ENCODE assay signal across 30 cellular contexts in genomic region chr16:55151901-55152300, GRCh38.
"Had no signal": no experiment of that assay in that cellular context is flagged by ENCODE, and none has a peak within 500 bp of the region (broad histone marks: within the 10 kb centered on the region; RNA-seq: fewer than 3 reads in every experiment).

No MANE protein-coding gene starts in this region.

- H3K27me3 Mint-ChIP-seq: activated CD4-positive, alpha-beta T cell treated with anti-CD3 and anti-CD28 coated beads, Interleukin-2, amount 10 ng/mL, durations not matched to agents 24 days and 14 days; activated CD8-positive, alpha-beta memory T cell treated with anti-CD3 and anti-CD28 coated beads, Interleukin-2, amount 10 ng/mL, durations not matched to agents 7 days and 5 days; activated naive CD8-positive, alpha-beta T cell treated with anti-CD3 and anti-CD28 coated beads, Interleukin-2, amount 10 ng/mL, durations not matched to agents 7 days and 5 days had no signal

- H3K4me1 ChIP-seq: ascending aorta, breast epithelium, colonic mucosa, gastroesophageal sphincter, heart right ventricle had no signal

- H3K4me3 Mint-ChIP-seq: activated CD4-positive, alpha-beta memory T cell treated with anti-CD3 and anti-CD28 coated beads for 36 hours; activated CD4-positive, alpha-beta T cell treated with anti-CD3 and anti-CD28 coated beads for 36 hours; activated CD4-positive, alpha-beta T cell treated with anti-CD3 and anti-CD28 coated beads, Interleukin-2, amount 10 ng/mL, durations not matched to agents 24 days and 14 days; activated CD8-positive, alpha-beta memory T cell treated with anti-CD3 and anti-CD28 coated beads, Interleukin-2, amount 10 ng/mL, durations not matched to agents 7 days and 5 days; activated CD8-positive, alpha-beta T cell treated with anti-CD3 and anti-CD28 coated beads, Interleukin-2, amount 10 ng/mL, durations not matched to agents 7 days and 5 days; activated naive CD4-positive, alpha-beta T cell treated with anti-CD3 and anti-CD28 coated beads for 36 hours; activated naive CD8-positive, alpha-beta T cell treated with anti-CD3 and anti-CD28 coated beads, Interleukin-2, amount 10 ng/mL, durations not matched to agents 7 days and 5 days; activated T-helper 1 cell treated with anti-CD3 and anti-CD28 coated beads, Interleukin-12 subunit alpha, Interleukin-12 subunit beta, Interleukin-2, Interleukin-4 antibody, amounts not matched to agents 30 ng/mL and 10 ng/mL and 1 ng/mL, durations not matched to agents 14 hours and 24 hours and 36 hours; brain; endodermal cell had no signal

- H3K27ac Mint-ChIP-seq: activated CD4-positive, alpha-beta memory T cell treated with anti-CD3 and anti-CD28 coated beads for 36 hours; activated CD4-positive, alpha-beta T cell treated with anti-CD3 and anti-CD28 coated beads for 36 hours; activated CD4-positive, alpha-beta T cell treated with anti-CD3 and anti-CD28 coated beads, Interleukin-2, amount 10 ng/mL, durations not matched to agents 24 days and 14 days; activated CD8-positive, alpha-beta memory T cell treated with anti-CD3 and anti-CD28 coated beads, Interleukin-2, amount 10 ng/mL, durations not matched to agents 7 days and 5 days; activated CD8-positive, alpha-beta T cell treated with anti-CD3 and anti-CD28 coated beads, Interleukin-2, amount 10 ng/mL, durations not matched to agents 7 days and 5 days; activated naive CD4-positive, alpha-beta T cell treated with anti-CD3 and anti-CD28 coated beads for 36 hours; activated naive CD4-positive, alpha-beta T cell treated with anti-CD3 and anti-CD28 coated beads, Interleukin-2, amount 50 U/mL, for 72 hours; activated naive CD8-positive, alpha-beta T cell treated with anti-CD3 and anti-CD28 coated beads, Interleukin-2, amount 10 ng/mL, durations not matched to agents 7 days and 5 days; activated T-helper 1 cell treated with anti-CD3 and anti-CD28 coated beads, Interleukin-12 subunit alpha, Interleukin-12 subunit beta, Interleukin-2, Interleukin-4 antibody, amounts not matched to agents 30 ng/mL and 10 ng/mL and 1 ng/mL, durations not matched to agents 14 hours and 24 hours and 36 hours; activated T-helper 2 cell treated with anti-CD3 and anti-CD28 coated beads, Interferon-gamma antibody, Interleukin-2, Interleukin-4, amounts not matched to agents 10 μg/mL and 5 μg/mL and 100 μg/mL, durations not matched to agents 14 hours and 24 hours and 36 hours; brain; endodermal cell had no signal

- DNase-seq: activated CD4-positive, alpha-beta memory T cell treated with anti-CD3 and anti-CD28 coated beads for 36 hours; activated CD4-positive, alpha-beta T cell treated with anti-CD3 and anti-CD28 coated beads for 36 hours; activated CD4-positive, alpha-beta T cell treated with anti-CD3 and anti-CD28 coated beads, Interleukin-2, amount 10 ng/mL, durations not matched to agents 24 days and 14 days; activated CD4-positive, CD25-positive, alpha-beta regulatory T cell; activated CD4-positive, CD25-positive, alpha-beta regulatory T cell treated with anti-CD3 and anti-CD28 coated beads, Interleukin-2, amount 50 U/mL, for 72 hours; activated CD8-positive, alpha-beta memory T cell treated with anti-CD3 and anti-CD28 coated beads, Interleukin-2, amount 10 ng/mL, durations not matched to agents 7 days and 5 days; activated CD8-positive, alpha-beta memory T cell treated with anti-CD3 and anti-CD28 coated beads, Interleukin-2, amount 50 U/mL, for 4 hours; activated CD8-positive, alpha-beta T cell treated with anti-CD3 and anti-CD28 coated beads, Interleukin-2, amount 10 ng/mL, durations not matched to agents 7 days and 5 days; activated effector memory CD4-positive, alpha-beta T cell treated with anti-CD3 and anti-CD28 coated beads, Interleukin-2, amount 50 U/mL, for 16 hours; activated naive CD4-positive, alpha-beta T cell treated with anti-CD3 and anti-CD28 coated beads for 36 hours; activated naive CD8-positive, alpha-beta T cell treated with anti-CD3 and anti-CD28 coated beads, Interleukin-2, amount 10 ng/mL, durations not matched to agents 7 days and 5 days; activated T-cell treated with anti-CD3 and anti-CD28 coated beads, Interleukin-2, amount 50 U/mL, for 1 hour; activated T-cell treated with anti-CD3 and anti-CD28 coated beads, Interleukin-2, amount 50 U/mL, for 48 hours; central memory CD4-positive, alpha-beta T cell; cerebellar nuclear complex; colonic mucosa; effector memory CD4-positive, alpha-beta T cell; endodermal cell; foreskin melanocyte; heart right ventricle; T-helper 2 cell had no signal

- H3K36me3 ChIP-seq: ascending aorta, breast epithelium, cardiac muscle cell, colonic mucosa, gastroesophageal sphincter, heart right ventricle had no signal

- H3K36me3 Mint-ChIP-seq: activated CD4-positive, alpha-beta memory T cell treated with anti-CD3 and anti-CD28 coated beads for 36 hours; activated CD8-positive, alpha-beta memory T cell treated with anti-CD3 and anti-CD28 coated beads, Interleukin-2, amount 10 ng/mL, durations not matched to agents 7 days and 5 days; activated naive CD4-positive, alpha-beta T cell treated with anti-CD3 and anti-CD28 coated beads, Interleukin-2, amount 50 U/mL, for 72 hours; activated naive CD8-positive, alpha-beta T cell treated with anti-CD3 and anti-CD28 coated beads, Interleukin-2, amount 10 ng/mL, durations not matched to agents 7 days and 5 days; brain had no signal

- ATAC-seq: activated CD4-positive, alpha-beta T cell treated with anti-CD3 and anti-CD28 coated beads for 36 hours; activated CD8-positive, alpha-beta memory T cell treated with anti-CD3 and anti-CD28 coated beads, Interleukin-2, amount 10 ng/mL, durations not matched to agents 7 days and 5 days; activated CD8-positive, alpha-beta T cell treated with anti-CD3 and anti-CD28 coated beads, Interleukin-2, amount 10 ng/mL, durations not matched to agents 7 days and 5 days; activated naive CD4-positive, alpha-beta T cell treated with anti-CD3 and anti-CD28 coated beads, Interleukin-2, amount 50 U/mL, for 72 hours; esophagus mucosa; gastroesophageal sphincter; heart right ventricle had no signal

- H3K4me1 Mint-ChIP-seq: activated CD4-positive, alpha-beta T cell treated with anti-CD3 and anti-CD28 coated beads for 36 hours; activated CD4-positive, alpha-beta T cell treated with anti-CD3 and anti-CD28 coated beads, Interleukin-2, amount 10 ng/mL, durations not matched to agents 24 days and 14 days; activated CD8-positive, alpha-beta memory T cell treated with anti-CD3 and anti-CD28 coated beads, Interleukin-2, amount 10 ng/mL, durations not matched to agents 7 days and 5 days; activated naive CD8-positive, alpha-beta T cell treated with anti-CD3 and anti-CD28 coated beads, Interleukin-2, amount 10 ng/mL, durations not matched to agents 7 days and 5 days; endodermal cell had no signal

- H3K27me3 ChIP-seq: ascending aorta, breast epithelium, colonic mucosa had no signal

- H3K9me3 ChIP-seq: ascending aorta, breast epithelium, colonic mucosa, gastroesophageal sphincter had no signal

- H3K9me3 Mint-ChIP-seq: activated CD4-positive, alpha-beta memory T cell treated with anti-CD3 and anti-CD28 coated beads for 36 hours; activated CD4-positive, alpha-beta T cell treated with anti-CD3 and anti-CD28 coated beads, Interleukin-2, amount 10 ng/mL, durations not matched to agents 24 days and 14 days; activated naive CD4-positive, alpha-beta T cell treated with anti-CD3 and anti-CD28 coated beads for 36 hours; activated naive CD8-positive, alpha-beta T cell treated with anti-CD3 and anti-CD28 coated beads, Interleukin-2, amount 10 ng/mL, durations not matched to agents 7 days and 5 days; activated T-helper 1 cell treated with anti-CD3 and anti-CD28 coated beads, Interleukin-12 subunit alpha, Interleukin-12 subunit beta, Interleukin-2, Interleukin-4 antibody, amounts not matched to agents 30 ng/mL and 10 ng/mL and 1 ng/mL, durations not matched to agents 14 hours and 24 hours and 36 hours; activated T-helper 2 cell treated with anti-CD3 and anti-CD28 coated beads, Interferon-gamma antibody, Interleukin-2, Interleukin-4, amounts not matched to agents 10 μg/mL and 5 μg/mL and 100 μg/mL, durations not matched to agents 14 hours and 24 hours and 36 hours had no signal

- H3K27ac ChIP-seq: ascending aorta, breast epithelium, cardiac muscle cell, colonic mucosa, gastroesophageal sphincter, heart right ventricle had no signal

- H3K4me3 ChIP-seq: ascending aorta, breast epithelium, cardiac muscle cell, colonic mucosa, gastroesophageal sphincter, heart right ventricle had no signal
